ENCODE assay signal across 28 cellular contexts in genomic region chr7:153320005-153320404, GRCh38.
"Had no signal": no experiment of that assay in that cellular context is flagged by ENCODE, and none has a peak within 500 bp of the region (broad histone marks: within the 10 kb centered on the region; RNA-seq: fewer than 3 reads in every experiment).

No MANE protein-coding gene starts in this region.

- H3K27me3 ChIP-seq: neural progenitor cell, ovary, right lobe of liver, spleen, suprapubic skin, testis, tibial artery, transverse colon, upper lobe of right lung, vagina had no signal

- H3K27ac ChIP-seq: neural progenitor cell, ovary, parathyroid adenoma, psoas muscle, right lobe of liver, skin epidermis, spleen, suprapubic skin, testis, tibial artery, transverse colon, upper lobe of right lung, vagina had no signal

- H3K4me3 ChIP-seq: neural progenitor cell, ovary, psoas muscle, right lobe of liver, skin epidermis, smooth muscle cell, spleen, suprapubic skin, testis, tibial artery, transverse colon, upper lobe of right lung, vagina had no signal

- H3K4me1 ChIP-seq: neural progenitor cell, parathyroid adenoma, psoas muscle, right lobe of liver, spleen, testis, tibial artery, transverse colon, upper lobe of right lung, vagina had no signal

- H3K9me3 ChIP-seq: psoas muscle, right lobe of liver, suprapubic skin, testis, tibial artery, transverse colon, upper lobe of right lung, vagina had no signal

- DNase-seq: naive thymus-derived CD4-positive, alpha-beta T cell; natural killer cell; occipital lobe; ovary; posterior cingulate gyrus; psoas muscle; right cardiac atrium; right lobe of liver; spleen; stimulated activated CD4-positive, alpha-beta T cell treated with anti-CD3 and anti-CD28 coated beads, Interleukin-12 subunit alpha, Interleukin-12 subunit beta, amount 100 ng/mL, for 4 hours; stimulated activated CD4-positive, alpha-beta T cell treated with anti-CD3 and anti-CD28 coated beads, Interleukin-1b, Interleukin-23, amount 100 ng/mL, for 48 hours; stimulated activated CD4-positive, alpha-beta T cell treated with anti-CD3 and anti-CD28 coated beads, Interleukin-4, amount 100 ng/mL, for 1 hour; stimulated activated CD4-positive, alpha-beta T cell treated with anti-CD3 and anti-CD28 coated beads, Interleukin-4, amount 100 ng/mL, for 4 hours; stimulated activated CD8-positive, alpha-beta memory T cell treated with anti-CD3 and anti-CD28 coated beads, Interleukin-4, amount 100 ng/mL, for 48 hours; stimulated activated naive CD4-positive, alpha-beta T cell; stimulated activated naive CD8-positive, alpha-beta T cell treated with anti-CD3 and anti-CD28 coated beads, Interleukin-15, amount 100 ng/mL, for 72 hours; stimulated activated naive CD8-positive, alpha-beta T cell treated with anti-CD3 and anti-CD28 coated beads, Interleukin-15, Interleukin-2, amounts not matched to agents 100 U/mL and 50 U/mL, for 24 hours; substantia nigra; testis; tibial artery; transverse colon; upper lobe of right lung had no signal

- H3K36me3 ChIP-seq: neural progenitor cell, ovary, right lobe of liver, spleen, suprapubic skin, tibial artery, transverse colon, upper lobe of right lung, vagina had no signal
